17 cellular contexts compared by ENCODE assay signal in genomic region chr2:47000679-47001075, GRCh38. TPM values are rescaled to one million over a fixed set of nuclear protein-coding genes. Genes with fewer than 3 reads are reported as not detected.
DNase-seq lines count a peak whose midpoint lies in the region; ATAC-seq and TF ChIP-seq lines count a peak whose summit lies in the region.
"Had no signal": no experiment of that assay in that cellular context is flagged by ENCODE, and none has a peak within 500 bp of the region (broad histone marks: within the 10 kb centered on the region; RNA-seq: fewer than 3 reads in every experiment).

No MANE protein-coding gene starts in this region.

- ATAC-seq in Right ventricle myocardium superior (ENCODE audit: poor library complexity) (no peak), GM21390 (IDR thresholded peaks at IDR 0.05; ENCODE audit: unreplicated experiment) (no peak), GM18502 (IDR thresholded peaks at IDR 0.05; ENCODE audit: poor library complexity, unreplicated experiment) (no peak), HG02973 (IDR thresholded peaks at IDR 0.05; ENCODE audit: unreplicated experiment) (no peak)

- intact Hi-C loops in Right ventricle myocardium superior (cut with DNase I), result no loop called here
- intact Hi-C loops in esophagus muscularis mucosa (cut with DNase I), result no loop called here

- H3K36me3 ChIP-seq in right atrium auricular region, result peaks cover 23% of the 10 kb centered on the region
- H3K36me3 ChIP-seq in esophagus muscularis mucosa, result peaks cover 6 to 39% (median 22%) of the 10 kb centered on the region in 4 donors
- peaks cover 64% of the 10 kb centered on the region for H3K36me3 ChIP-seq in osteoblast (ENCODE audit: insufficient read depth, low read length)

- no peak for TF ChIP-seq POLR2A in esophagus muscularis mucosa (IDR thresholded peaks at IDR 0.05; ENCODE audit: low read depth)

- H3K4me1 ChIP-seq in right atrium auricular region, result peaks cover 0 to 51% of the 10 kb centered on the region in 2 donors
- peaks cover 40 to 61% (median 57%) of the 10 kb centered on the region in 4 donors for H3K4me1 ChIP-seq in esophagus muscularis mucosa
- peaks cover 16% of the 10 kb centered on the region for H3K4me1 ChIP-seq in osteoblast (ENCODE audit: insufficient read depth, low read length)

- no peaks in the 10 kb centered on the region for H3K79me2 ChIP-seq in osteoblast (ENCODE audit: insufficient read depth, low read length)

- 82% methylated on average over 3 of the region's 4 CpGs for WGBS in esophagus muscularis mucosa

- H3K4me3 ChIP-seq in right atrium auricular region (no peak overlapping the region), esophagus muscularis mucosa (no peak overlapping the region), osteoblast (ENCODE audit: insufficient read depth, low read length) (no peak overlapping the region)

- no peak for TF ChIP-seq CTCF in right atrium auricular region (IDR thresholded peaks at IDR 0.05)
- no peak for TF ChIP-seq CTCF in esophagus muscularis mucosa (IDR thresholded peaks at IDR 0.05)
- TF ChIP-seq CTCF in osteoblast (IDR thresholded peaks at IDR 0.05; ENCODE audit: extremely low read depth, low read depth, low read length), result no peak

- no peak overlapping the region for H3K4me2 ChIP-seq in osteoblast (ENCODE audit: insufficient read depth, low read length)

- no peak for TF ChIP-seq EP300 in esophagus muscularis mucosa (IDR thresholded peaks at IDR 0.05)

- DNase-seq in right atrium auricular region (ENCODE audit: low spot score), result no peak
- DNase-seq in Right ventricle myocardium superior, result no peak
- DNase-seq in esophagus muscularis mucosa (ENCODE audit: extremely low spot score), result no peak
- DNase-seq in osteoblast (ENCODE audit: insufficient read length, low spot score, missing footprints), result peak; percentile 13
- no peak for DNase-seq in AG08396 (ENCODE audit: low spot score)
- DNase-seq: activated CD4-positive, alpha-beta T cell treated with anti-CD3 and anti-CD28 coated beads for 4 hours; activated naive CD4-positive, alpha-beta T cell treated with anti-CD3 and anti-CD28 coated beads, Interleukin-2, amount 10 ng/mL, durations not matched to agents 7 days and 5 days; activated T-cell treated with anti-CD3 and anti-CD28 coated beads, Interleukin-2, amount 50 U/mL, for 48 hours; NCI-H1092; NCI-H2029; NCI-H446; OCI-M1; retina; stimulated activated CD4-positive, alpha-beta T cell treated with anti-CD3 and anti-CD28 coated beads, Interleukin-4, amount 100 ng/mL, for 24 hours had no signal

- H3K27me3 ChIP-seq in right atrium auricular region (no peaks in the 10 kb centered on the region), esophagus muscularis mucosa (no peaks in the 10 kb centered on the region), osteoblast (ENCODE audit: insufficient read depth, low read length) (no peaks in the 10 kb centered on the region)

- peaks cover 3% of the 10 kb centered on the region for H4K20me1 ChIP-seq in osteoblast (ENCODE audit: insufficient read depth, low read length)

- no peak overlapping the region for H2AFZ ChIP-seq in osteoblast (ENCODE audit: low read length)

- no peaks in the 10 kb centered on the region for H3K9me3 ChIP-seq in right atrium auricular region
- no peaks in the 10 kb centered on the region for H3K9me3 ChIP-seq in esophagus muscularis mucosa
- no peaks in the 10 kb centered on the region for H3K9me3 ChIP-seq in osteoblast (ENCODE audit: low read depth, low read length)

- peak overlapping the region; percentile 35 to 62 for H3K27ac ChIP-seq in right atrium auricular region
- peak overlapping the region; percentile 75 to 94 (median 92) for H3K27ac ChIP-seq in esophagus muscularis mucosa (replicated peaks in 1 of 4)
- H3K27ac ChIP-seq in osteoblast (ENCODE audit: low read depth, low read length), result no peak overlapping the region

RNA-seq across cellular contexts. Expression of gene TTC7A, which starts 59.7 kb away (rescaled TPM):
- 10 to 100 TPM in 1 of 2 donors, 1 to 10 TPM in 1; 5.8 to 11.2 TPM for total RNA-seq in right atrium auricular region
- 9.2 TPM for total RNA-seq in Right ventricle myocardium superior
- 10 to 100 TPM; 17.1 to 38.0 (median 24.8) TPM for total RNA-seq in esophagus muscularis mucosa
- total RNA-seq in osteoblast, result 41.0 and 44.5 TPM in 2 replicates
